Comparison of ENCODE assay signal across 28 cellular contexts in the genomic region with DNA sequence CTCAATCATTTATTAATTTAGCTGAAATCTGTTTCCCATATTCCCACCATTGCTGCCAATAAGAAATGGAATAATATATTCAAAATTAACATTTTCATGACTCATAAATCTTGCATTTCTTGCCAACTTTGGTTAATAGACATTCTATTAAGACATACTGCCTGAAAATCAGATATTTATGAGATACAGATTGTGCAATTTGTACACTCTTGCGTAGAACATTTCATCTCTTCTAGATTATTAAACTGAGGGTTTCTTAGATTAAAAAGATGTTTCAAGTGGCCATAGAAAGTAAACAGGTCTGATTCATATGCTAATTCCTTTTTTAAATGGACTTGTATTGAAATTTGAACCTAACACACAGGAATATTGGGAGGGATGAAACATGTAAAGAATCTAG. TPM values are rescaled to one million over a fixed set of nuclear protein-coding genes. Genes with fewer than 3 reads are reported as not detected.
"Had no signal": no experiment of that assay in that cellular context is flagged by ENCODE, and none has a peak within 500 bp of the region (broad histone marks: within the 10 kb centered on the region; RNA-seq: fewer than 3 reads in every experiment).

No MANE protein-coding gene starts in this region.

- H3K36me3 ChIP-seq: colonic mucosa had no signal

- H3K27ac ChIP-seq: colonic mucosa, epithelial cell of prostate, gastrocnemius medialis, heart right ventricle, left lung, lower lobe of right lung had no signal

- H3K4me3 ChIP-seq: colonic mucosa, gastrocnemius medialis, heart right ventricle, left lung, lower lobe of right lung, mucosa of descending colon had no signal

- H3K9me3 ChIP-seq: colonic mucosa, gastrocnemius medialis, heart right ventricle, left lung, lower lobe of right lung, mucosa of descending colon had no signal

- ATAC-seq: effector memory CD8-positive, alpha-beta T cell; esophagus mucosa; gastrocnemius medialis; heart right ventricle; left cardiac atrium; left lung; left ventricle myocardium superior; lower lobe of right lung; mucosa of descending colon; naive thymus-derived CD8-positive, alpha-beta T cell had no signal

- DNase-seq: colonic mucosa; cortex of kidney; effector CD8-positive, alpha-beta T cell; effector memory CD8-positive, alpha-beta T cell; endodermal cell; erythroblast; foreskin fibroblast; foreskin melanocyte; gastrocnemius medialis; glutamatergic neuron; head of caudate nucleus; heart right ventricle; hippocampal formation; immature natural killer cell; left cardiac atrium; left lung; left ventricle myocardium superior; lower lobe of right lung; mesenchymal stem cell; mucosa of descending colon; naive B cell; naive thymus-derived CD8-positive, alpha-beta T cell had no signal

- FAIRE-seq: endometrium, islet of Langerhans, keratinocyte had no signal

- H3K27me3 ChIP-seq: colonic mucosa, gastrocnemius medialis, heart right ventricle, left lung had no signal

- H3K4me1 ChIP-seq: colonic mucosa, gastrocnemius medialis had no signal

RNA-seq across cellular contexts. Expression of gene HAL, which starts 30.2 kb away (rescaled TPM):
- total RNA-seq: myocyte had no signal
- polyA plus RNA-seq: naive thymus-derived CD8-positive, alpha-beta T cell had no signal
